In the genomic region with DNA sequence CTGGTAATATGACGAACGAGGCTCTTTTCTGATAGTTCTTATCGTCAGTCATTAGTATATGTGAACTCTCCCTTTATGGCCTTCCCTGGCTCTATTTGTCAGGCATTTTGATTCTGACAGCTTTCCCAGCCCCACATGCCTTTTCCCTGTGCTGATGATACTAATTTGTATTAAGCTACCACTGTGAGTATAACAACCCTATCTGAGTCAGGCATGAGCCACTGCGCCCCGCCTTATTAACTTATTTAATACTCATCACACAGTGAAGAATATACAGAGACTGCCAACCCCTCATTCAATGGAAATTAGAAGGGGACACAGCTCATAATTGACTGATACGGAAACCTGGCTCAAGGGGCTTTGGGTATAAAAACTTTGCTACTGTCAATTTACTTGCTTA, we compare ENCODE assay signal across 23 cellular contexts.
DNase-seq lines count a peak whose midpoint lies in the region; ATAC-seq and TF ChIP-seq lines count a peak whose summit lies in the region.
"Had no signal": no experiment of that assay in that cellular context is flagged by ENCODE, and none has a peak within 500 bp of the region (broad histone marks: within the 10 kb centered on the region; RNA-seq: fewer than 3 reads in every experiment).

No MANE protein-coding gene starts in this region.

- H3K27me3 ChIP-seq in RWPE2 (ENCODE audit: insufficient read depth, poor library complexity, severe bottlenecking) (no peaks in the 10 kb centered on the region), Caco-2 (replicated peaks; ENCODE audit: control insufficient read depth, insufficient read depth, low read length) (no peaks in the 10 kb centered on the region)
- H3K27me3 ChIP-seq: SJSA1 had no signal

- H3K9me3 Mint-ChIP-seq in natural killer cell (peaks cover 2 to 8% of the 10 kb centered on the region in 2 donors), Caco-2 (ENCODE audit: unreplicated experiment) (no peaks in the 10 kb centered on the region)

- ATAC-seq in RWPE2 (ENCODE audit: low read depth): peak; percentile 78
- ATAC-seq in GM21447 (IDR thresholded peaks at IDR 0.05; ENCODE audit: unreplicated experiment): no peak
- ATAC-seq in natural killer cell: no peak
- no peak for ATAC-seq in GM21529 (IDR thresholded peaks at IDR 0.05; ENCODE audit: unreplicated experiment)
- ATAC-seq: CD8-positive, alpha-beta T cell; HepG2; T-cell had no signal

- CTCF ChIA-PET in Caco-2 (lab: Charles Lee): no interaction called here

- no TSS peak for BruUV-seq in Caco-2 (replicated peaks; lab: Mats Ljungman, UMichigan)

- DNase-seq in HPDE6-E6E7 (ENCODE audit: extremely low spot score): peak; percentile 27
- no peak for DNase-seq in RWPE2 (ENCODE audit: low spot score)
- no peak for DNase-seq in epithelial cell of prostate (ENCODE audit: low read depth, low spot score)
- no peak for DNase-seq in natural killer cell
- DNase-seq in Caco-2: no peak
- DNase-seq: C1 segment of cervical spinal cord; CD8-positive, alpha-beta T cell; DMS153; GM23248; HCEC 1CT; Karpas-422; NCI-H1092 treated with DMSO at 0.1 percent for 48 hours; NCI-H1436 treated with DMSO at 0.1 percent for 48 hours; NCI-H187 treated with DMSO at 0.1 percent for 48 hours; NCI-H2171 treated with DMSO at 0.1 percent for 48 hours; NCI-H524 treated with DMSO at 0.1 percent for 48 hours; NCI-H774; Right ventricle myocardium superior; T-cell had no signal

- H3K36me3 ChIP-seq in RWPE2 (ENCODE audit: low read depth) (no peaks in the 10 kb centered on the region), Caco-2 (ENCODE audit: control insufficient read depth, insufficient read depth, low read length) (no peaks in the 10 kb centered on the region)
- H3K36me3 ChIP-seq: SJSA1 had no signal

- no peak for TF ChIP-seq CTCF in RWPE2 (IDR thresholded peaks at IDR 0.05; ENCODE audit: poor library complexity, severe bottlenecking)
- no peak for TF ChIP-seq CTCF in natural killer cell (IDR thresholded peaks at IDR 0.05)
- no peak for TF ChIP-seq CTCF in Caco-2 (IDR thresholded peaks at IDR 0.05; ENCODE audit: insufficient read depth in 1 of 2, low read depth in 1 of 2, low read length in 1 of 2, severe bottlenecking in 1 of 2, unreplicated experiment in 1 of 2)

- H3K36me3 Mint-ChIP-seq in natural killer cell (no peaks in the 10 kb centered on the region), Caco-2 (ENCODE audit: insufficient read depth, unreplicated experiment) (no peaks in the 10 kb centered on the region)
- H3K36me3 Mint-ChIP-seq: CD8-positive, alpha-beta T cell; T-cell had no signal

- POLR2A ChIA-PET in Caco-2 (lab: Charles Lee): no interaction called here

- intact Hi-C loops in natural killer cell (cut with micrococcal nuclease) (no loop called here), Caco-2 (cut with micrococcal nuclease; ENCODE audit: unreplicated experiment) (no loop called here)

- H3K4me1 Mint-ChIP-seq in natural killer cell (no peaks in the 10 kb centered on the region), Caco-2 (ENCODE audit: low read depth, unreplicated experiment) (no peaks in the 10 kb centered on the region)
- H3K4me1 Mint-ChIP-seq: T-cell had no signal

- no peak overlapping the region for H3K27ac Mint-ChIP-seq in natural killer cell
- H3K27ac Mint-ChIP-seq in Caco-2 (ENCODE audit: unreplicated experiment): no peak overlapping the region
- H3K27ac Mint-ChIP-seq: CD8-positive, alpha-beta T cell; T-cell had no signal

- H3K9me3 ChIP-seq in RWPE2 (ENCODE audit: severe bottlenecking) (no peaks in the 10 kb centered on the region), Caco-2 (no peaks in the 10 kb centered on the region)
- H3K9me3 ChIP-seq: SJSA1 had no signal

- no peak overlapping the region for H3K27ac ChIP-seq in RWPE2 (ENCODE audit: poor library complexity, severe bottlenecking)
- H3K27ac ChIP-seq in epithelial cell of prostate: peak overlapping the region; percentile 57
- H3K27ac ChIP-seq: GM23248, SJSA1 had no signal

- H3K4me3 ChIP-seq in RWPE2 (ENCODE audit: severe bottlenecking) (no peak overlapping the region), Caco-2 (ENCODE audit: low read depth, low read length) (no peak overlapping the region)
- H3K4me3 ChIP-seq: GM23248, SJSA1 had no signal

- H3K4me1 ChIP-seq in RWPE2 (ENCODE audit: insufficient read depth, poor library complexity, severe bottlenecking) (peaks cover 7% of the 10 kb centered on the region), Caco-2 (no peaks in the 10 kb centered on the region)
- H3K4me1 ChIP-seq: SJSA1 had no signal

- no peaks in the 10 kb centered on the region for H3K27me3 Mint-ChIP-seq in natural killer cell (ENCODE audit: low read depth in 2 of 2)
- no peaks in the 10 kb centered on the region for H3K27me3 Mint-ChIP-seq in Caco-2 (ENCODE audit: insufficient read depth, unreplicated experiment)
- H3K27me3 Mint-ChIP-seq: T-cell had no signal

- H3K4me3 Mint-ChIP-seq in natural killer cell: no peak overlapping the region
- H3K4me3 Mint-ChIP-seq in Caco-2 (ENCODE audit: unreplicated experiment): no peak overlapping the region
- H3K4me3 Mint-ChIP-seq: CD8-positive, alpha-beta T cell; T-cell had no signal
